In genomic region chr16:14303182-14303618, GRCh38 we compare ENCODE assay signal across 8 cellular contexts.
DNase-seq lines count a peak whose midpoint lies in the region; ATAC-seq and TF ChIP-seq lines count a peak whose summit lies in the region.

No MANE protein-coding gene starts in this region.

- no peaks in the 10 kb centered on the region for H4K20me1 ChIP-seq in KMS-11 (ENCODE audit: insufficient read depth)

- DNase-seq in BE2C (no peak), myocyte (ENCODE audit: low read depth) (peak; percentile 52), NCI-H2029 treated with DMSO at 0.1 percent for 48 hours (lab: John Stamatoyannopoulos, UW) (no peak), OCI-M1 (lab: John Stamatoyannopoulos, UW) (no peak)
- DNase-seq in stimulated activated naive CD4-positive, alpha-beta T cell treated with Interleukin-2 at 50 U/mL for 16 hours (lab: John Stamatoyannopoulos, UW): no peak

- TF ChIP-seq CTCF in BE2C (IDR thresholded peaks at IDR 0.05; ENCODE audit: low read depth, low read length): no peak
- TF ChIP-seq CTCF in KMS-11 (conservative IDR thresholded peaks at IDR 0.05; ENCODE audit: low read depth, low read length): no peak

- H3K27ac ChIP-seq in KMS-11: peak overlapping the region; percentile 81

- no peaks in the 10 kb centered on the region for H3K9me3 Mint-ChIP-seq in dendritic cell treated with granulocyte-macrophage colony-stimulating factor and Interleukin-4, amounts not matched to agents 40 ng/mL and 50 ng/mL, for 4 days

- no peak for ATAC-seq in HG02678 (IDR thresholded peaks at IDR 0.05; ENCODE audit: unreplicated experiment)

- H3K79me2 ChIP-seq in KMS-11 (ENCODE audit: insufficient read depth, low read depth): peaks cover 61% of the 10 kb centered on the region

- peak overlapping the region; percentile 74 for H2AFZ ChIP-seq in KMS-11 (ENCODE audit: low read depth)

- intact Hi-C loops in dendritic cell treated with granulocyte-macrophage colony-stimulating factor and Interleukin-4, amounts not matched to agents 40 ng/mL and 50 ng/mL, for 4 days (cut with micrococcal nuclease): loop anchor here (5.0 to 10.0 kb wide), 2 partner anchors 142 to 381 kb away; partner anchors contain the start of gene ERCC4

- no peaks in the 10 kb centered on the region for H3K36me3 ChIP-seq in BE2C
- no peaks in the 10 kb centered on the region for H3K36me3 ChIP-seq in KMS-11 (ENCODE audit: insufficient read depth)

- H3K4me2 ChIP-seq in KMS-11: peak overlapping the region; percentile 85

- peaks cover 20% of the 10 kb centered on the region for H3K4me1 ChIP-seq in BE2C
- H3K4me1 ChIP-seq in KMS-11 (ENCODE audit: low read depth, poor library complexity, severe bottlenecking): peaks cover 35% of the 10 kb centered on the region

- H3K4me3 Mint-ChIP-seq in dendritic cell treated with granulocyte-macrophage colony-stimulating factor and Interleukin-4, amounts not matched to agents 40 ng/mL and 50 ng/mL, for 4 days: peak overlapping the region; percentile 82

- no peak overlapping the region for H3K27ac Mint-ChIP-seq in dendritic cell treated with granulocyte-macrophage colony-stimulating factor and Interleukin-4, amounts not matched to agents 40 ng/mL and 50 ng/mL, for 4 days

- H3K9ac ChIP-seq in KMS-11: peak overlapping the region; percentile 91

- no peaks in the 10 kb centered on the region for H3K9me3 ChIP-seq in BE2C

- H3K27me3 ChIP-seq in BE2C: no peaks in the 10 kb centered on the region
- no peaks in the 10 kb centered on the region for H3K27me3 ChIP-seq in KMS-11 (ENCODE audit: insufficient read depth, low read depth)

- H3K4me3 ChIP-seq in BE2C (ENCODE audit: low read depth, low read length) (peak overlapping the region; percentile 72), KMS-11 (IDR thresholded peaks at IDR 0.05; ENCODE audit: insufficient read depth, low read depth, low read length) (no peak overlapping the region)

- H3K4me1 Mint-ChIP-seq in dendritic cell treated with granulocyte-macrophage colony-stimulating factor and Interleukin-4, amounts not matched to agents 40 ng/mL and 50 ng/mL, for 4 days (ENCODE audit: low read depth): peaks cover 56% of the 10 kb centered on the region

- peaks cover 66% of the 10 kb centered on the region for H3K27me3 Mint-ChIP-seq in dendritic cell treated with granulocyte-macrophage colony-stimulating factor and Interleukin-4, amounts not matched to agents 40 ng/mL and 50 ng/mL, for 4 days

- H3K36me3 Mint-ChIP-seq in dendritic cell treated with granulocyte-macrophage colony-stimulating factor and Interleukin-4, amounts not matched to agents 40 ng/mL and 50 ng/mL, for 4 days (ENCODE audit: low read depth): peaks cover 23% of the 10 kb centered on the region
